ENCODE assay signal across 13 cellular contexts in the genomic region with DNA sequence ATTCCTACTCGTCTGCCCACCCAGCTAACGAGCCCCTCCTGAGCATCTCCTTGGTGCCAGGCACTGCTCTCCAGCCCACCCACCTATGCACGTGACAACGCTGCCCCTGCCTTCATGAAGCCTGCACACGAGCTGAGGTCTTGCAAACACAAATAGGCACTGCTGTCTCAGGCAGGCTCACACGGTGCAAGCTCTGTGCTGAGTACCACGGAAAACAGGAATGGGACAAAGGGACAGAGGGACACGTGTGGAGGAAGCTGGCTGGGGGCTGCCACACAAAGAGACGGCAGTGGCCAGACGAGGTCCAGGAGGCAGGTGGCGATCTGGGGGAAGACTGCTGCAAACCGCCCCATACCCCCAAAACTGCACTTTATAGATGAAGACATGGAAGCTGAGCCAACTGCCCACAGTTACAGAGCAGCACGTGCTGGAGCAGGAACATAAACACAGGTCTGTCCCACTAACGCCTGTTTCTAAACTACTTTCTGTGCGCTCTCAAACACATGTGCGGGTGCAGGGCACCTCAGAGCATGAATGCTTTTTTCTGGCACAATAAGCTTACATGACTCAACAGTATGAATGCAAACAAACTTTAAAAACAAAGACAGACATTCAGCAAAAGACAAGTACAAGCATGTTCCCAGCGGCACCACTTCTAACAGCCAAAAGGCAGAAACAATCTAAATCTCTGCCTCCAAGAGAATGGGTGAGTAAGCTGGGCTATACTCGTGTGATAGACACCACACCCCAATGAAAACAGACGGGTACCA.
A peak's percentile ranks its signal among the peaks of the same experiment; 100 is the strongest.
DNase-seq lines count a peak whose midpoint lies in the region; ATAC-seq and TF ChIP-seq lines count a peak whose summit lies in the region.
"Had no signal": no experiment of that assay in that cellular context is flagged by ENCODE, and none has a peak within 500 bp of the region (broad histone marks: within the 10 kb centered on the region; RNA-seq: fewer than 3 reads in every experiment).

No MANE protein-coding gene starts in this region.

- TF ChIP-seq CTCF in fibroblast of the aortic adventitia (IDR thresholded peaks at IDR 0.05; ENCODE audit: insufficient read depth, low read length) = no peak

- DNase-seq in HPDE6-E6E7 (ENCODE audit: extremely low spot score) = peak; percentile 99
- peak; percentile 74 for DNase-seq in fibroblast of the aortic adventitia (ENCODE audit: low read depth)
- no peak for DNase-seq in RKO (ENCODE audit: low spot score)
- DNase-seq in mesenteric fat pad (ENCODE audit: low spot score) = no peak
- DNase-seq in middle frontal gyrus (ENCODE audit: extremely low spot score, low spot score) = no peak
- DNase-seq: activated CD4-positive, alpha-beta T cell treated with anti-CD3 and anti-CD28 coated beads for 1 hour; DND-41; NCI-H226; small intestine had no signal

- ATAC-seq in HG03159 (IDR thresholded peaks at IDR 0.05; ENCODE audit: unreplicated experiment) = no peak

- H3K27ac ChIP-seq in angular gyrus (ENCODE audit: low read depth, low read length) (peak overlapping the region; percentile 87), skin epidermis (peak overlapping the region in 11 of 21 experiments; percentile 0 to 69 (median 47))
- H3K27ac ChIP-seq: coronary artery had no signal

- H3K4me3 ChIP-seq in fibroblast of the aortic adventitia (ENCODE audit: low read depth, low read length) (no peak overlapping the region), skin epidermis (no peak overlapping the region)
- H3K4me3 ChIP-seq: coronary artery had no signal

Comparison
In these comparisons a context has a peak if more than half of its experiments do, and no peak if none do; other contexts are left out.
1. DNase-seq: peak in HPDE6-E6E7 (single experiment) and fibroblast of the aortic adventitia (single experiment); none in RKO (single experiment), mesenteric fat pad (single experiment) and middle frontal gyrus (single experiment).